Comparison of ENCODE assay signal across 30 cellular contexts in the genomic region with DNA sequence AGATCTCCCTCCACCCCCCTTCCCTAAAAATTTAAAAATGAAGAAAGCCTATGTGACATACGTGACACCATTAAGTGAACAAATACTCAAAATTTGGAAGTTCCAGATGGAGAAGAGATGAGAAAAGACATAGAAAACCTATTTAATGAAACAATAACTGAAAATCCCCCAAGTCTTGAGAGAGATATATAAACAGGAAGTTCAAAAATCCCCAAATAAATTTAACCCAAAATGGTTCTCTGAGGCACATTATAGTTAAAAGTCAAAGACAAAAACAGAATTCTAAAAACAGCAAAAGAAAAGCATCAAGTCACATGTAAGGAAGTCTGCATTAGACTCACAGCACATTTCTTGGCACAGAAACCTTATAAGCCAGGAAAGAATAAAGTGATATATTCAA.
"Had no signal": no experiment of that assay in that cellular context is flagged by ENCODE, and none has a peak within 500 bp of the region (broad histone marks: within the 10 kb centered on the region; RNA-seq: fewer than 3 reads in every experiment).

No MANE protein-coding gene starts in this region.

- H3K36me3 ChIP-seq: adrenal gland, left lung, lower lobe of right lung, neutrophil, vagina had no signal

- H3K36me3 Mint-ChIP-seq: activated CD4-positive, alpha-beta memory T cell treated with anti-CD3 and anti-CD28 coated beads for 36 hours; activated naive CD8-positive, alpha-beta T cell treated with anti-CD3 and anti-CD28 coated beads for 36 hours; type B pancreatic cell had no signal

- H3K4me3 Mint-ChIP-seq: activated CD4-positive, alpha-beta memory T cell treated with anti-CD3 and anti-CD28 coated beads for 36 hours; activated naive CD4-positive, alpha-beta T cell treated with anti-CD3 and anti-CD28 coated beads for 36 hours; activated naive CD8-positive, alpha-beta T cell treated with anti-CD3 and anti-CD28 coated beads for 36 hours; activated T-helper 1 cell treated with anti-CD3 and anti-CD28 coated beads, Interleukin-12 subunit alpha, Interleukin-12 subunit beta, Interleukin-2, Interleukin-4 antibody, amounts not matched to agents 30 ng/mL and 10 ng/mL and 1 ng/mL, durations not matched to agents 14 hours and 24 hours and 36 hours; nephron progenitor cell; stimulated activated naive CD8-positive, alpha-beta T cell treated with anti-CD3 and anti-CD28 coated beads, Interleukin-15, amount 100 ng/mL, for 72 hours; type B pancreatic cell had no signal

- DNase-seq: activated CD4-positive, alpha-beta memory T cell treated with anti-CD3 and anti-CD28 coated beads for 36 hours; activated CD4-positive, alpha-beta T cell treated with anti-CD3 and anti-CD28 coated beads for 48 hours; activated CD8-positive, alpha-beta memory T cell treated with anti-CD3 and anti-CD28 coated beads, Interleukin-2, amount 50 U/mL, for 4 hours; activated effector memory CD4-positive, alpha-beta T cell treated with anti-CD3 and anti-CD28 coated beads, Interleukin-2, amount 50 U/mL, for 16 hours; activated naive CD4-positive, alpha-beta T cell treated with anti-CD3 and anti-CD28 coated beads for 36 hours; activated naive CD8-positive, alpha-beta T cell treated with anti-CD3 and anti-CD28 coated beads for 36 hours; activated T-cell treated with anti-CD3 and anti-CD28 coated beads, Interleukin-2, amount 50 U/mL, for 1 hour; adrenal gland; aorta; body of pancreas; dermis blood vessel endothelial cell; effector CD8-positive, alpha-beta T cell; left lung; lower lobe of right lung; mesendoderm; nephron progenitor cell; stimulated activated CD4-positive, alpha-beta T cell treated with anti-CD3 and anti-CD28 coated beads, Interleukin-12 subunit alpha, Interleukin-12 subunit beta, amount 100 ng/mL, for 4 hours; stimulated activated CD4-positive, alpha-beta T cell treated with anti-CD3 and anti-CD28 coated beads, Interleukin-4, amount 100 ng/mL, for 1 hour; stimulated activated naive CD8-positive, alpha-beta T cell treated with anti-CD3 and anti-CD28 coated beads, Interleukin-15, amount 100 ng/mL, for 72 hours; substantia nigra; T-helper 9 cell had no signal

- H3K4me3 ChIP-seq: adrenal gland, body of pancreas, left lung, lower lobe of right lung, skin epidermis, vagina had no signal

- H3K27ac ChIP-seq: adrenal gland, body of pancreas, epithelial cell of prostate, left lung, lower lobe of right lung, neutrophil, skin epidermis, vagina, VCaP had no signal

- H3K4me1 ChIP-seq: adrenal gland, body of pancreas, left lung, lower lobe of right lung, vagina had no signal

- H3K27me3 Mint-ChIP-seq: activated CD4-positive, alpha-beta memory T cell treated with anti-CD3 and anti-CD28 coated beads for 36 hours; activated naive CD8-positive, alpha-beta T cell treated with anti-CD3 and anti-CD28 coated beads for 36 hours; stimulated activated naive CD8-positive, alpha-beta T cell treated with anti-CD3 and anti-CD28 coated beads, Interleukin-15, amount 100 ng/mL, for 72 hours; type B pancreatic cell had no signal

- H3K27me3 ChIP-seq: adrenal gland, body of pancreas, left lung, neutrophil, vagina had no signal

- H3K27ac Mint-ChIP-seq: activated CD4-positive, alpha-beta memory T cell treated with anti-CD3 and anti-CD28 coated beads for 36 hours; activated naive CD4-positive, alpha-beta T cell treated with anti-CD3 and anti-CD28 coated beads for 36 hours; activated naive CD8-positive, alpha-beta T cell treated with anti-CD3 and anti-CD28 coated beads for 36 hours; activated T-helper 1 cell treated with anti-CD3 and anti-CD28 coated beads, Interleukin-12 subunit alpha, Interleukin-12 subunit beta, Interleukin-2, Interleukin-4 antibody, amounts not matched to agents 30 ng/mL and 10 ng/mL and 1 ng/mL, durations not matched to agents 14 hours and 24 hours and 36 hours; nephron progenitor cell; type B pancreatic cell had no signal

- H3K9me3 ChIP-seq: adrenal gland, body of pancreas, neutrophil, vagina had no signal

- H3K4me1 Mint-ChIP-seq: activated naive CD8-positive, alpha-beta T cell treated with anti-CD3 and anti-CD28 coated beads for 36 hours; nephron progenitor cell; stimulated activated naive CD8-positive, alpha-beta T cell treated with anti-CD3 and anti-CD28 coated beads, Interleukin-15, amount 100 ng/mL, for 72 hours had no signal

- ATAC-seq: activated CD4-positive, CD25-positive, alpha-beta regulatory T cell treated with anti-CD3 and anti-CD28 coated beads, Interleukin-2, amount 50 U/mL, for 24 hours; body of pancreas; left lung; lower lobe of right lung; sciatic nerve; stimulated activated naive CD8-positive, alpha-beta T cell treated with anti-CD3 and anti-CD28 coated beads, Interleukin-15, amount 100 ng/mL, for 72 hours had no signal
